In the genomic region with DNA sequence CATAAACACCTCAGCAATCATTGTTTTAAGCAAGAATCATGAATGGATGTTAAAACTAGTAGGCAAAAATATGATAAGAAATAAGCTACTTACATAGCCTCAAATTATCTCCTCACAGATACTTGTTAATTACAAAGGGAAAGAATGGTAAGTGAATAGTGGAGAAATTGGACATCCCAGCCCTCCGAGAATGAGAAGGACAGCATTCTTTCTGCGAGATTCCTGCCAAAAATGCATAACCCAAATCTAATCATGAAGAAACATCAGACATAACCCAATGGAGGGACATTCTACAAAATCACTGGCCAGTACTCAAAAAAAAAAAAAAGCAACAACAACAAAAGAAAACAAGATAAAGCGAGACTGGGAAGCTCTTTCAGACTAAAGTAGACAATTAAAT, we compare ENCODE assay signal across 2 cellular contexts.
TF ChIP-seq lines count a peak whose summit lies in the region.

No MANE protein-coding gene starts in this region.

TF ChIP-seq in SK-N-SH treated with all-trans-retinoic acid at 6 μM for 48 hours, 23 proteins besides CTCF, POLR2A, EP300 and RAD21:
- TF ChIP-seq, protein P1, sequence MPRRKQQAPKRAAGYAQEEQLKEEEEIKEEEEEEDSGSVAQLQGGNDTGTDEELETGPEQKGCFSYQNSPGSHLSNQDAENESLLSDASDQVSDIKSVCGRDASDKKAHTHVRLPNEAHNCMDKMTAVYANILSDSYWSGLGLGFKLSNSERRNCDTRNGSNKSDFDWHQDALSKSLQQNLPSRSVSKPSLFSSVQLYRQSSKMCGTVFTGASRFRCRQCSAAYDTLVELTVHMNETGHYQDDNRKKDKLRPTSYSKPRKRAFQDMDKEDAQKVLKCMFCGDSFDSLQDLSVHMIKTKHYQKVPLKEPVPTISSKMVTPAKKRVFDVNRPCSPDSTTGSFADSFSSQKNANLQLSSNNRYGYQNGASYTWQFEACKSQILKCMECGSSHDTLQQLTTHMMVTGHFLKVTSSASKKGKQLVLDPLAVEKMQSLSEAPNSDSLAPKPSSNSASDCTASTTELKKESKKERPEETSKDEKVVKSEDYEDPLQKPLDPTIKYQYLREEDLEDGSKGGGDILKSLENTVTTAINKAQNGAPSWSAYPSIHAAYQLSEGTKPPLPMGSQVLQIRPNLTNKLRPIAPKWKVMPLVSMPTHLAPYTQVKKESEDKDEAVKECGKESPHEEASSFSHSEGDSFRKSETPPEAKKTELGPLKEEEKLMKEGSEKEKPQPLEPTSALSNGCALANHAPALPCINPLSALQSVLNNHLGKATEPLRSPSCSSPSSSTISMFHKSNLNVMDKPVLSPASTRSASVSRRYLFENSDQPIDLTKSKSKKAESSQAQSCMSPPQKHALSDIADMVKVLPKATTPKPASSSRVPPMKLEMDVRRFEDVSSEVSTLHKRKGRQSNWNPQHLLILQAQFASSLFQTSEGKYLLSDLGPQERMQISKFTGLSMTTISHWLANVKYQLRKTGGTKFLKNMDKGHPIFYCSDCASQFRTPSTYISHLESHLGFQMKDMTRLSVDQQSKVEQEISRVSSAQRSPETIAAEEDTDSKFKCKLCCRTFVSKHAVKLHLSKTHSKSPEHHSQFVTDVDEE (CRISPR knock-in tag; IDR thresholded peaks at IDR 0.05) = 0 out of 2 replicates have a peak, but pooled peaks have one; percentile 16
- no peak for TF ChIP-seq SNAI2 (CRISPR knock-in tag; IDR thresholded peaks at IDR 0.05)
- no peak for TF ChIP-seq GLIS3 (CRISPR knock-in tag; IDR thresholded peaks at IDR 0.05)
- TF ChIP-seq ISL1 (CRISPR knock-in tag; IDR thresholded peaks at IDR 0.05) = peak; percentile 54; the same call in 1 of the 2 replicates
- no peak for TF ChIP-seq TOX (CRISPR knock-in tag; IDR thresholded peaks at IDR 0.05; ENCODE audit: borderline replicate concordance)
- TF ChIP-seq ZNF8 (CRISPR knock-in tag; IDR thresholded peaks at IDR 0.05) = no peak

TF ChIP-seq in SK-N-SH, 30 proteins besides CTCF, POLR2A, EP300 and RAD21 (continued from another document):
- TF ChIP-seq, protein P2, sequence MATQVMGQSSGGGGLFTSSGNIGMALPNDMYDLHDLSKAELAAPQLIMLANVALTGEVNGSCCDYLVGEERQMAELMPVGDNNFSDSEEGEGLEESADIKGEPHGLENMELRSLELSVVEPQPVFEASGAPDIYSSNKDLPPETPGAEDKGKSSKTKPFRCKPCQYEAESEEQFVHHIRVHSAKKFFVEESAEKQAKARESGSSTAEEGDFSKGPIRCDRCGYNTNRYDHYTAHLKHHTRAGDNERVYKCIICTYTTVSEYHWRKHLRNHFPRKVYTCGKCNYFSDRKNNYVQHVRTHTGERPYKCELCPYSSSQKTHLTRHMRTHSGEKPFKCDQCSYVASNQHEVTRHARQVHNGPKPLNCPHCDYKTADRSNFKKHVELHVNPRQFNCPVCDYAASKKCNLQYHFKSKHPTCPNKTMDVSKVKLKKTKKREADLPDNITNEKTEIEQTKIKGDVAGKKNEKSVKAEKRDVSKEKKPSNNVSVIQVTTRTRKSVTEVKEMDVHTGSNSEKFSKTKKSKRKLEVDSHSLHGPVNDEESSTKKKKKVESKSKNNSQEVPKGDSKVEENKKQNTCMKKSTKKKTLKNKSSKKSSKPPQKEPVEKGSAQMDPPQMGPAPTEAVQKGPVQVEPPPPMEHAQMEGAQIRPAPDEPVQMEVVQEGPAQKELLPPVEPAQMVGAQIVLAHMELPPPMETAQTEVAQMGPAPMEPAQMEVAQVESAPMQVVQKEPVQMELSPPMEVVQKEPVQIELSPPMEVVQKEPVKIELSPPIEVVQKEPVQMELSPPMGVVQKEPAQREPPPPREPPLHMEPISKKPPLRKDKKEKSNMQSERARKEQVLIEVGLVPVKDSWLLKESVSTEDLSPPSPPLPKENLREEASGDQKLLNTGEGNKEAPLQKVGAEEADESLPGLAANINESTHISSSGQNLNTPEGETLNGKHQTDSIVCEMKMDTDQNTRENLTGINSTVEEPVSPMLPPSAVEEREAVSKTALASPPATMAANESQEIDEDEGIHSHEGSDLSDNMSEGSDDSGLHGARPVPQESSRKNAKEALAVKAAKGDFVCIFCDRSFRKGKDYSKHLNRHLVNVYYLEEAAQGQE (IDR thresholded peaks at IDR 0.05; ENCODE audit: low read depth, low read length) = no peak
- no peak for TF ChIP-seq FOXM1 (IDR thresholded peaks at IDR 0.05; ENCODE audit: low read depth)
- no peak for TF ChIP-seq SIN3A (IDR thresholded peaks at IDR 0.05; ENCODE audit: borderline replicate concordance, low read depth, low read length)
- TF ChIP-seq, protein P3, sequence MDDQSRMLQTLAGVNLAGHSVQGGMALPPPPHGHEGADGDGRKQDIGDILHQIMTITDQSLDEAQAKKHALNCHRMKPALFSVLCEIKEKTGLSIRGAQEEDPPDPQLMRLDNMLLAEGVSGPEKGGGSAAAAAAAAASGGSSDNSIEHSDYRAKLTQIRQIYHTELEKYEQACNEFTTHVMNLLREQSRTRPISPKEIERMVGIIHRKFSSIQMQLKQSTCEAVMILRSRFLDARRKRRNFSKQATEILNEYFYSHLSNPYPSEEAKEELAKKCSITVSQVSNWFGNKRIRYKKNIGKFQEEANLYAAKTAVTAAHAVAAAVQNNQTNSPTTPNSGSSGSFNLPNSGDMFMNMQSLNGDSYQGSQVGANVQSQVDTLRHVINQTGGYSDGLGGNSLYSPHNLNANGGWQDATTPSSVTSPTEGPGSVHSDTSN (IDR thresholded peaks at IDR 0.05) = no peak
- TF ChIP-seq, protein P4, sequence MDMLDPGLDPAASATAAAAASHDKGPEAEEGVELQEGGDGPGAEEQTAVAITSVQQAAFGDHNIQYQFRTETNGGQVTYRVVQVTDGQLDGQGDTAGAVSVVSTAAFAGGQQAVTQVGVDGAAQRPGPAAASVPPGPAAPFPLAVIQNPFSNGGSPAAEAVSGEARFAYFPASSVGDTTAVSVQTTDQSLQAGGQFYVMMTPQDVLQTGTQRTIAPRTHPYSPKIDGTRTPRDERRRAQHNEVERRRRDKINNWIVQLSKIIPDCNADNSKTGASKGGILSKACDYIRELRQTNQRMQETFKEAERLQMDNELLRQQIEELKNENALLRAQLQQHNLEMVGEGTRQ (IDR thresholded peaks at IDR 0.05; ENCODE audit: borderline replicate concordance, low read depth, low read length) = no peak
- TF ChIP-seq RFX5 (IDR thresholded peaks at IDR 0.05; ENCODE audit: low read length) = no peak
- no peak for TF ChIP-seq MAX (IDR thresholded peaks at IDR 0.05; ENCODE audit: low read depth)
- TF ChIP-seq GABPA (IDR thresholded peaks at IDR 0.05; ENCODE audit: low read depth) = no peak
- no peak for TF ChIP-seq TCF12 (IDR thresholded peaks at IDR 0.05)
- TF ChIP-seq RCOR1 (IDR thresholded peaks at IDR 0.05; ENCODE audit: low read length) = no peak
- TF ChIP-seq POLR2AphosphoS5 (IDR thresholded peaks at IDR 0.05; ENCODE audit: low read depth, low read length) = no peak
- no peak for TF ChIP-seq GATA2 (CRISPR knock-in tag; IDR thresholded peaks at IDR 0.05)
- no peak for TF ChIP-seq EZH2phosphoT487 (IDR thresholded peaks at IDR 0.05; ENCODE audit: borderline replicate concordance, low read depth)
